13 cellular contexts compared by ENCODE assay signal in genomic region chr7:127317447-127317961, GRCh38.
"Had no signal": no experiment of that assay in that cellular context is flagged by ENCODE, and none has a peak within 500 bp of the region (broad histone marks: within the 10 kb centered on the region; RNA-seq: fewer than 3 reads in every experiment).

No MANE protein-coding gene starts in this region.

- H3K79me2 ChIP-seq: parathyroid adenoma had no signal

- H3K4me1 ChIP-seq: body of pancreas, lower lobe of right lung, parathyroid adenoma had no signal

- H3K9me3 Mint-ChIP-seq: activated CD8-positive, alpha-beta T cell treated with anti-CD3 and anti-CD28 coated beads for 36 hours had no signal

- H3K27ac ChIP-seq: body of pancreas, lower lobe of right lung, parathyroid adenoma, SK-N-MC, VCaP had no signal

- H3K9ac ChIP-seq: parathyroid adenoma had no signal

- H2AFZ ChIP-seq: parathyroid adenoma had no signal

- H3K27ac Mint-ChIP-seq: activated CD8-positive, alpha-beta T cell treated with anti-CD3 and anti-CD28 coated beads for 36 hours; activated naive CD4-positive, alpha-beta T cell treated with anti-CD3 and anti-CD28 coated beads for 36 hours; naive thymus-derived CD4-positive, alpha-beta T cell; type B pancreatic cell had no signal

- H3K27me3 ChIP-seq: body of pancreas had no signal

- H3K4me3 Mint-ChIP-seq: activated CD8-positive, alpha-beta T cell treated with anti-CD3 and anti-CD28 coated beads for 36 hours; activated naive CD4-positive, alpha-beta T cell treated with anti-CD3 and anti-CD28 coated beads for 36 hours; naive thymus-derived CD4-positive, alpha-beta T cell; type B pancreatic cell had no signal

- DNase-seq: activated CD8-positive, alpha-beta memory T cell treated with anti-CD3 and anti-CD28 coated beads, Interleukin-2, amount 50 U/mL, for 4 hours; activated CD8-positive, alpha-beta T cell treated with anti-CD3 and anti-CD28 coated beads for 36 hours; activated naive CD4-positive, alpha-beta T cell treated with anti-CD3 and anti-CD28 coated beads for 36 hours; amniotic stem cell; body of pancreas; lower lobe of right lung; naive thymus-derived CD4-positive, alpha-beta T cell; retina; small intestine had no signal

- H3K36me3 Mint-ChIP-seq: type B pancreatic cell had no signal

- ATAC-seq: activated CD8-positive, alpha-beta T cell treated with anti-CD3 and anti-CD28 coated beads for 36 hours; body of pancreas; lower lobe of right lung; naive thymus-derived CD4-positive, alpha-beta T cell had no signal

- H3K9me3 ChIP-seq: body of pancreas had no signal

- H3K36me3 ChIP-seq: lower lobe of right lung had no signal

- H3K4me3 ChIP-seq: body of pancreas, lower lobe of right lung, SK-N-MC had no signal
